In genomic region chr6:111804627-111805235, GRCh38 we compare ENCODE assay signal across 10 cellular contexts.
A peak's percentile ranks its signal among the peaks of the same experiment; 100 is the strongest.
DNase-seq lines count a peak whose midpoint lies in the region; ATAC-seq, FAIRE-seq and TF ChIP-seq lines count a peak whose summit lies in the region.
"Had no signal": no experiment of that assay in that cellular context is flagged by ENCODE, and none has a peak within 500 bp of the region (broad histone marks: within the 10 kb centered on the region; RNA-seq: fewer than 3 reads in every experiment).

No MANE protein-coding gene starts in this region.

- H3K9ac ChIP-seq in endothelial cell of umbilical vein (replicated peaks; ENCODE audit: extremely low read depth, insufficient read depth, low read length) (peak overlapping the region; percentile 6), rectal smooth muscle tissue (ENCODE audit: low read length) (no peak overlapping the region)

- dilution Hi-C loops in endothelial cell of umbilical vein (cut with MboI; ENCODE audit: extremely low pct_ligation_motif_present, low sequenced_read_pairs) = no loop called here

- no peaks in the 10 kb centered on the region for H3K9me1 ChIP-seq in endothelial cell of umbilical vein (replicated peaks; ENCODE audit: control insufficient read depth, extremely low read depth, insufficient read depth, low read length)

- intact Hi-C loops in endothelial cell of umbilical vein (cut with micrococcal nuclease) = loop anchor here (1.0 to 5.0 kb wide), 4 partner anchors 66 to 238 kb away; no protein-coding TSS in a partner anchor

- CTCF ChIA-PET in endothelial cell of umbilical vein (lab: Charles Lee) = interaction anchor here (1.0 to 2.1 kb wide), 11 partner anchors 9 to 239 kb away, joined by 3 to 10 read pairs (median 5); partner anchors contain the start of gene FYN

- BruUV-seq in endothelial cell of umbilical vein (replicated peaks; lab: Mats Ljungman, UMichigan) = no TSS peak

- peak; percentile 66 for ATAC-seq in HG03135 (IDR thresholded peaks at IDR 0.05; ENCODE audit: unreplicated experiment)

- peak; percentile 78 for FAIRE-seq in endothelial cell of umbilical vein (lab: Jason Lieb, UNC)
- FAIRE-seq: endometrium had no signal

- peak overlapping the region; percentile 33 for H3K4me2 ChIP-seq in endothelial cell of umbilical vein (ENCODE audit: insufficient read depth, low read length)

- H3K27ac ChIP-seq in endothelial cell of umbilical vein (ENCODE audit: insufficient read depth, low read depth, low read length) (peak overlapping the region; percentile 56), rectal smooth muscle tissue (ENCODE audit: low read depth, low read length) (peak overlapping the region; percentile 52)
- H3K27ac ChIP-seq: 22Rv1 had no signal

- no peak overlapping the region for H2AFZ ChIP-seq in endothelial cell of umbilical vein (ENCODE audit: low read depth, low read length)

- H3K36me3 ChIP-seq in endothelial cell of umbilical vein (ENCODE audit: control insufficient read depth in 2 of 2, extremely low read depth in 1 of 2, insufficient read depth in 2 of 2, low read length in 2 of 2) (no peaks in the 10 kb centered on the region), rectal smooth muscle tissue (ENCODE audit: control insufficient read depth, insufficient read depth, low read length) (no peaks in the 10 kb centered on the region)

- no peaks in the 10 kb centered on the region for H3K9me3 ChIP-seq in endothelial cell of umbilical vein (replicated peaks; ENCODE audit: control insufficient read depth, insufficient read depth, low read length)

- POLR2A ChIA-PET in endothelial cell of umbilical vein (lab: Charles Lee) = no interaction called here

- H3K4me3 ChIP-seq in endothelial cell of umbilical vein (replicated peaks in 1 of 3; ENCODE audit: insufficient read depth in 1 of 3, low read depth in 1 of 3, low read length in 3 of 3) (no peak overlapping the region), rectal smooth muscle tissue (ENCODE audit: low read length) (no peak overlapping the region)

- no peak for TF ChIP-seq POLR2A in endothelial cell of umbilical vein (IDR thresholded peaks at IDR 0.05; ENCODE audit: low read depth, low read length)

- TF ChIP-seq CTCF in endothelial cell of umbilical vein (IDR thresholded peaks at IDR 0.05; ENCODE audit: extremely low read depth in 1 of 2, insufficient read depth in 1 of 2, low read depth in 1 of 2, low read length in 2 of 2) = no peak

- H4K20me1 ChIP-seq in endothelial cell of umbilical vein (replicated peaks; ENCODE audit: control insufficient read depth, extremely low read depth, insufficient read depth, low read length) = peaks cover 6% of the 10 kb centered on the region

- no peaks in the 10 kb centered on the region for H3K27me3 ChIP-seq in endothelial cell of umbilical vein (ENCODE audit: control insufficient read depth in 2 of 2, insufficient read depth in 2 of 2, low read length in 2 of 2)
- no peaks in the 10 kb centered on the region for H3K27me3 ChIP-seq in rectal smooth muscle tissue (ENCODE audit: control insufficient read depth, insufficient read depth, low read length)

- peaks cover 39% of the 10 kb centered on the region for H3K4me1 ChIP-seq in endothelial cell of umbilical vein (ENCODE audit: control insufficient read depth, extremely low read depth, insufficient read depth, low read length)
- peaks cover 2% of the 10 kb centered on the region for H3K4me1 ChIP-seq in rectal smooth muscle tissue (ENCODE audit: control insufficient read depth, insufficient read depth, low read length)

- DNase-seq in DMS79 treated with DMSO at 0.1 percent for 48 hours (lab: John Stamatoyannopoulos, UW) (peak; percentile 30), DMS79 (lab: John Stamatoyannopoulos, UW) (no peak), endothelial cell of umbilical vein (ENCODE audit: low read depth, low spot score) (peak; percentile 81), NCI-H526 treated with DMSO at 0.1 percent for 48 hours (lab: John Stamatoyannopoulos, UW) (no peak), SKM-1 treated with dmso at 0.1 percent for 144 hours (lab: John Stamatoyannopoulos, UW; ENCODE audit: unreplicated experiment) (no peak)
- DNase-seq in activated CD4-positive, alpha-beta T cell treated with anti-CD3 and anti-CD28 coated beads for 4 hours = peak; percentile 71 to 75

- no peaks in the 10 kb centered on the region for H3K79me2 ChIP-seq in endothelial cell of umbilical vein (ENCODE audit: control insufficient read depth, insufficient read depth, low read length)

TF ChIP-seq in endothelial cell of umbilical vein, 7 proteins besides CTCF, POLR2A, EP300 and RAD21:
- TF ChIP-seq JUN (IDR thresholded peaks at IDR 0.05; ENCODE audit: borderline replicate concordance, insufficient read depth, insufficient read length, low read depth) = peak; percentile 10
- no peak for TF ChIP-seq MYC (IDR thresholded peaks at IDR 0.05; ENCODE audit: low read depth, low read length)
- no peak for TF ChIP-seq POLR2AphosphoS5 (IDR thresholded peaks at IDR 0.05; ENCODE audit: insufficient read depth, low read depth, low read length)
- TF ChIP-seq GATA2 (IDR thresholded peaks at IDR 0.05; ENCODE audit: insufficient read depth, insufficient read length, low read depth, low read length) = no peak
- TF ChIP-seq EZH2 (IDR thresholded peaks at IDR 0.05; ENCODE audit: borderline replicate concordance, low read depth, low read length, severe bottlenecking) = no peak
- TF ChIP-seq MAX (IDR thresholded peaks at IDR 0.05; ENCODE audit: insufficient read depth, insufficient read length) = no peak
- peak; percentile 22 for TF ChIP-seq FOS (IDR thresholded peaks at IDR 0.05; ENCODE audit: borderline replicate concordance, insufficient read depth, low read length)

Comparison
In these comparisons a context has a peak if more than half of its experiments do, and no peak if none do; other contexts are left out.
1. DNase-seq: peak in DMS79 treated with DMSO at 0.1 percent for 48 hours (single experiment), activated CD4-positive, alpha-beta T cell treated with anti-CD3 and anti-CD28 coated beads for 4 hours (2 of 2) and endothelial cell of umbilical vein (single experiment); none in DMS79 (single experiment), NCI-H526 treated with DMSO at 0.1 percent for 48 hours (single experiment) and SKM-1 treated with dmso at 0.1 percent for 144 hours (single experiment).